Comparison of ENCODE assay signal across 42 cellular contexts in genomic region chrX:106009145-106009544, GRCh38. TPM values are rescaled to one million over a fixed set of nuclear protein-coding genes. Genes with fewer than 3 reads are reported as not detected.
"Had no signal": no experiment of that assay in that cellular context is flagged by ENCODE, and none has a peak within 500 bp of the region (broad histone marks: within the 10 kb centered on the region; RNA-seq: fewer than 3 reads in every experiment).

No MANE protein-coding gene starts in this region.

- H3K9me3 ChIP-seq: body of pancreas had no signal

- H3K27ac ChIP-seq: adrenal gland, ascending aorta, body of pancreas, brain microvascular endothelial cell, breast epithelium, cardiac muscle cell had no signal

- H3K36me3 ChIP-seq: adrenal gland, ascending aorta, brain microvascular endothelial cell, breast epithelium, cardiac muscle cell had no signal

- H3K27me3 ChIP-seq: adrenal gland, ascending aorta, body of pancreas, brain microvascular endothelial cell, cardiac muscle cell had no signal

- H3K36me3 Mint-ChIP-seq: activated naive CD4-positive, alpha-beta T cell treated with anti-CD3 and anti-CD28 coated beads, Interleukin-2, amount 50 U/mL, for 24 hours; activated naive CD4-positive, alpha-beta T cell treated with anti-CD3 and anti-CD28 coated beads, Interleukin-2, amount 50 U/mL, for 72 hours; activated naive CD8-positive, alpha-beta T cell; activated naive CD8-positive, alpha-beta T cell treated with anti-CD3 and anti-CD28 coated beads for 36 hours; activated naive CD8-positive, alpha-beta T cell treated with anti-CD3 and anti-CD28 coated beads, Interleukin-2, amount 10 ng/mL, durations not matched to agents 7 days and 5 days; brain had no signal

- H3K4me1 ChIP-seq: adrenal gland, ascending aorta, body of pancreas, breast epithelium had no signal

- H3K4me1 Mint-ChIP-seq: activated naive CD4-positive, alpha-beta T cell treated with anti-CD3 and anti-CD28 coated beads, Interleukin-2, amount 50 U/mL, for 24 hours; activated naive CD8-positive, alpha-beta T cell treated with anti-CD3 and anti-CD28 coated beads for 36 hours; activated naive CD8-positive, alpha-beta T cell treated with anti-CD3 and anti-CD28 coated beads, Interleukin-2, amount 10 ng/mL, durations not matched to agents 7 days and 5 days; activated naive CD8-positive, alpha-beta T cell treated with anti-CD3 and anti-CD28 coated beads, Interleukin-2, amount 50 U/mL, for 24 hours; activated T-helper 17 cell treated with anti-CD3 and anti-CD28 coated beads, Interleukin-2, amount 50 U/mL, for 72 hours; brain; central memory CD8-positive, alpha-beta T cell had no signal

- ATAC-seq: activated naive CD4-positive, alpha-beta T cell treated with anti-CD3 and anti-CD28 coated beads, Interleukin-2, amount 50 U/mL, for 72 hours; activated naive CD8-positive, alpha-beta T cell treated with anti-CD3 and anti-CD28 coated beads, Interleukin-2, amount 50 U/mL, for 24 hours; activated T-cell treated with anti-CD3 and anti-CD28 coated beads, Interleukin-2, amount 50 U/mL, for 4 hours; activated T-cell treated with anti-CD3 and anti-CD28 coated beads, Interleukin-2, amount 50 U/mL, for 72 hours; activated T-helper 17 cell treated with anti-CD3 and anti-CD28 coated beads, Interleukin-2, amount 50 U/mL, for 72 hours; body of pancreas had no signal

- H3K4me3 Mint-ChIP-seq: activated naive CD4-positive, alpha-beta T cell treated with anti-CD3 and anti-CD28 coated beads for 36 hours; activated naive CD4-positive, alpha-beta T cell treated with anti-CD3 and anti-CD28 coated beads, Interleukin-2, amount 50 U/mL, for 24 hours; activated naive CD8-positive, alpha-beta T cell; activated naive CD8-positive, alpha-beta T cell treated with anti-CD3 and anti-CD28 coated beads for 36 hours; activated naive CD8-positive, alpha-beta T cell treated with anti-CD3 and anti-CD28 coated beads, Interleukin-2, amount 10 ng/mL, durations not matched to agents 7 days and 5 days; activated naive CD8-positive, alpha-beta T cell treated with anti-CD3 and anti-CD28 coated beads, Interleukin-2, amount 50 U/mL, for 24 hours; activated T-cell treated with anti-CD3 and anti-CD28 coated beads, Interleukin-2, amount 50 U/mL, for 24 hours; activated T-cell treated with anti-CD3 and anti-CD28 coated beads, Interleukin-2, amount 50 U/mL, for 4 hours; activated T-cell treated with anti-CD3 and anti-CD28 coated beads, Interleukin-2, amount 50 U/mL, for 72 hours; activated T-helper 1 cell treated with anti-CD3 and anti-CD28 coated beads, Interleukin-12 subunit alpha, Interleukin-12 subunit beta, Interleukin-2, Interleukin-4 antibody, amounts not matched to agents 30 ng/mL and 10 ng/mL and 1 ng/mL, durations not matched to agents 14 hours and 24 hours and 36 hours; activated T-helper 17 cell treated with anti-CD3 and anti-CD28 coated beads, Interleukin-2, amount 50 U/mL, for 72 hours; brain; central memory CD8-positive, alpha-beta T cell had no signal

- H3K4me3 ChIP-seq: adrenal gland, ascending aorta, body of pancreas, breast epithelium, cardiac muscle cell had no signal

- H3K27ac Mint-ChIP-seq: activated naive CD4-positive, alpha-beta T cell treated with anti-CD3 and anti-CD28 coated beads for 36 hours; activated naive CD4-positive, alpha-beta T cell treated with anti-CD3 and anti-CD28 coated beads, Interleukin-2, amount 50 U/mL, for 24 hours; activated naive CD4-positive, alpha-beta T cell treated with anti-CD3 and anti-CD28 coated beads, Interleukin-2, amount 50 U/mL, for 72 hours; activated naive CD8-positive, alpha-beta T cell; activated naive CD8-positive, alpha-beta T cell treated with anti-CD3 and anti-CD28 coated beads for 36 hours; activated naive CD8-positive, alpha-beta T cell treated with anti-CD3 and anti-CD28 coated beads, Interleukin-2, amount 10 ng/mL, durations not matched to agents 7 days and 5 days; activated naive CD8-positive, alpha-beta T cell treated with anti-CD3 and anti-CD28 coated beads, Interleukin-2, amount 50 U/mL, for 24 hours; activated T-cell treated with anti-CD3 and anti-CD28 coated beads, Interleukin-2, amount 50 U/mL, for 24 hours; activated T-cell treated with anti-CD3 and anti-CD28 coated beads, Interleukin-2, amount 50 U/mL, for 72 hours; activated T-helper 1 cell treated with anti-CD3 and anti-CD28 coated beads, Interleukin-12 subunit alpha, Interleukin-12 subunit beta, Interleukin-2, Interleukin-4 antibody, amounts not matched to agents 30 ng/mL and 10 ng/mL and 1 ng/mL, durations not matched to agents 14 hours and 24 hours and 36 hours; activated T-helper 17 cell treated with anti-CD3 and anti-CD28 coated beads, Interleukin-2, amount 50 U/mL, for 72 hours; activated T-helper 2 cell treated with anti-CD3 and anti-CD28 coated beads, Interferon-gamma antibody, Interleukin-2, Interleukin-4, amounts not matched to agents 10 μg/mL and 5 μg/mL and 100 μg/mL, durations not matched to agents 14 hours and 24 hours and 36 hours; brain had no signal

- FAIRE-seq: bronchial epithelial cell had no signal

- H3K27me3 Mint-ChIP-seq: activated naive CD4-positive, alpha-beta T cell treated with anti-CD3 and anti-CD28 coated beads, Interleukin-2, amount 50 U/mL, for 24 hours; activated naive CD8-positive, alpha-beta T cell; activated naive CD8-positive, alpha-beta T cell treated with anti-CD3 and anti-CD28 coated beads for 36 hours; activated naive CD8-positive, alpha-beta T cell treated with anti-CD3 and anti-CD28 coated beads, Interleukin-2, amount 10 ng/mL, durations not matched to agents 7 days and 5 days; activated naive CD8-positive, alpha-beta T cell treated with anti-CD3 and anti-CD28 coated beads, Interleukin-2, amount 50 U/mL, for 24 hours; activated T-helper 17 cell treated with anti-CD3 and anti-CD28 coated beads, Interleukin-2, amount 50 U/mL, for 72 hours; brain; central memory CD8-positive, alpha-beta T cell had no signal

- DNase-seq: activated effector memory CD4-positive, alpha-beta T cell treated with anti-CD3 and anti-CD28 coated beads, Interleukin-2, amount 50 U/mL, for 16 hours; activated effector memory CD4-positive, alpha-beta T cell treated with Interleukin-2 at 50 U/mL for 16 hours; activated gamma-delta T cell; activated gamma-delta T cell treated with Interleukin-2 at 50 U/mL for 16 hours; activated naive CD4-positive, alpha-beta T cell; activated naive CD4-positive, alpha-beta T cell treated with anti-CD3 and anti-CD28 coated beads for 36 hours; activated naive CD4-positive, alpha-beta T cell treated with anti-CD3 and anti-CD28 coated beads, Interleukin-2, amount 50 U/mL, for 16 hours; activated naive CD4-positive, alpha-beta T cell treated with Interleukin-2 at 50 U/mL for 16 hours; activated naive CD8-positive, alpha-beta T cell treated with anti-CD3 and anti-CD28 coated beads for 36 hours; activated naive CD8-positive, alpha-beta T cell treated with anti-CD3 and anti-CD28 coated beads, Interleukin-2, amount 10 ng/mL, durations not matched to agents 7 days and 5 days; activated naive CD8-positive, alpha-beta T cell treated with anti-CD3 and anti-CD28 coated beads, Interleukin-2, amount 50 U/mL, for 24 hours; activated T-cell treated with anti-CD3 and anti-CD28 coated beads, Interleukin-2, amount 50 U/mL, for 1 hour; activated T-cell treated with anti-CD3 and anti-CD28 coated beads, Interleukin-2, amount 50 U/mL, for 24 hours; activated T-cell treated with anti-CD3 and anti-CD28 coated beads, Interleukin-2, amount 50 U/mL, for 4 hours; activated T-cell treated with anti-CD3 and anti-CD28 coated beads, Interleukin-2, amount 50 U/mL, for 48 hours; activated T-cell treated with anti-CD3 and anti-CD28 coated beads, Interleukin-2, amount 50 U/mL, for 72 hours; adrenal gland; amniotic stem cell; amygdala; anterior cingulate cortex; aorta; body of pancreas; brain microvascular endothelial cell; caudate nucleus; central memory CD4-positive, alpha-beta T cell; cerebellar nuclear complex had no signal

- H3K9me3 Mint-ChIP-seq: activated naive CD4-positive, alpha-beta T cell treated with anti-CD3 and anti-CD28 coated beads for 36 hours; activated naive CD4-positive, alpha-beta T cell treated with anti-CD3 and anti-CD28 coated beads, Interleukin-2, amount 50 U/mL, for 24 hours; activated naive CD8-positive, alpha-beta T cell treated with anti-CD3 and anti-CD28 coated beads, Interleukin-2, amount 10 ng/mL, durations not matched to agents 7 days and 5 days; activated naive CD8-positive, alpha-beta T cell treated with anti-CD3 and anti-CD28 coated beads, Interleukin-2, amount 50 U/mL, for 24 hours; activated T-cell treated with anti-CD3 and anti-CD28 coated beads, Interleukin-2, amount 50 U/mL, for 24 hours; activated T-helper 1 cell treated with anti-CD3 and anti-CD28 coated beads, Interleukin-12 subunit alpha, Interleukin-12 subunit beta, Interleukin-2, Interleukin-4 antibody, amounts not matched to agents 30 ng/mL and 10 ng/mL and 1 ng/mL, durations not matched to agents 14 hours and 24 hours and 36 hours had no signal

RNA-seq across cellular contexts. Expression of gene SERPINA7, which starts 29.4 kb away (rescaled TPM):
- total RNA-seq: activated naive CD4-positive, alpha-beta T cell treated with anti-CD3 and anti-CD28 coated beads for 36 hours; activated naive CD4-positive, alpha-beta T cell treated with anti-CD3 and anti-CD28 coated beads, Interleukin-2, amount 50 U/mL, for 72 hours; activated naive CD8-positive, alpha-beta T cell treated with anti-CD3 and anti-CD28 coated beads for 36 hours; activated naive CD8-positive, alpha-beta T cell treated with anti-CD3 and anti-CD28 coated beads, Interleukin-2, amount 10 ng/mL, durations not matched to agents 7 days and 5 days; activated T-cell treated with anti-CD3 and anti-CD28 coated beads, Interleukin-2, amount 50 U/mL, for 4 hours; activated T-cell treated with anti-CD3 and anti-CD28 coated beads, Interleukin-2, amount 50 U/mL, for 72 hours; activated T-helper 1 cell treated with anti-CD3 and anti-CD28 coated beads, Interleukin-12 subunit alpha, Interleukin-12 subunit beta, Interleukin-2, Interleukin-4 antibody, amounts not matched to agents 30 ng/mL and 10 ng/mL and 1 ng/mL, durations not matched to agents 14 hours and 24 hours and 36 hours; activated T-helper 17 cell treated with anti-CD3 and anti-CD28 coated beads, Interleukin-2, amount 50 U/mL, for 72 hours; activated T-helper 2 cell treated with anti-CD3 and anti-CD28 coated beads, Interferon-gamma antibody, Interleukin-2, Interleukin-4, amounts not matched to agents 10 μg/mL and 5 μg/mL and 100 μg/mL, durations not matched to agents 14 hours and 24 hours and 36 hours; aorta; astrocyte; body of pancreas; breast epithelium; bronchial epithelial cell; cardiac muscle cell; cardiac septum; cerebellum; chondrocyte had no signal
- polyA plus RNA-seq: aorta, cardiac muscle cell had no signal
